Comparison of ENCODE assay signal across 11 cellular contexts in genomic region chr10:89887406-89887805, GRCh38.
DNase-seq lines count a peak whose midpoint lies in the region; ATAC-seq, FAIRE-seq and TF ChIP-seq lines count a peak whose summit lies in the region.
"Had no signal": no experiment of that assay in that cellular context is flagged by ENCODE, and none has a peak within 500 bp of the region (broad histone marks: within the 10 kb centered on the region; RNA-seq: fewer than 3 reads in every experiment).

No MANE protein-coding gene starts in this region.

- DNase-seq in NCI-H69 (lab: John Stamatoyannopoulos, UW) (peak; percentile 3), Ammon's horn (ENCODE audit: low spot score) (no peak), GM12892 (ENCODE audit: insufficient read length) (no peak)
- no peak for DNase-seq in activated effector memory CD4-positive, alpha-beta T cell treated with anti-CD3 and anti-CD28 coated beads, Interleukin-2, amount 50 U/mL, for 16 hours
- DNase-seq: BE2C, cerebellar nuclear complex, natural killer cell had no signal

- peak overlapping the region; percentile 49; the same call in 1 of the 2 replicates for H3K4me3 ChIP-seq in GM08714 (ENCODE audit: low read length)

- TF ChIP-seq POLR2A in GM12892 (IDR thresholded peaks at IDR 0.05; ENCODE audit: low read depth, low read length), result no peak

- ATAC-seq in GM19438 (IDR thresholded peaks at IDR 0.05; ENCODE audit: low read depth, unreplicated experiment), result peak; percentile 61
- peak; percentile 49 for ATAC-seq in HG02973 (IDR thresholded peaks at IDR 0.05; ENCODE audit: unreplicated experiment)
- no peak for ATAC-seq in HG02571 (IDR thresholded peaks at IDR 0.05; ENCODE audit: unreplicated experiment)
- ATAC-seq: natural killer cell had no signal

- no peak for FAIRE-seq in GM12892 (lab: Jason Lieb, UNC)
